18 cellular contexts compared by ENCODE assay signal in the genomic region with DNA sequence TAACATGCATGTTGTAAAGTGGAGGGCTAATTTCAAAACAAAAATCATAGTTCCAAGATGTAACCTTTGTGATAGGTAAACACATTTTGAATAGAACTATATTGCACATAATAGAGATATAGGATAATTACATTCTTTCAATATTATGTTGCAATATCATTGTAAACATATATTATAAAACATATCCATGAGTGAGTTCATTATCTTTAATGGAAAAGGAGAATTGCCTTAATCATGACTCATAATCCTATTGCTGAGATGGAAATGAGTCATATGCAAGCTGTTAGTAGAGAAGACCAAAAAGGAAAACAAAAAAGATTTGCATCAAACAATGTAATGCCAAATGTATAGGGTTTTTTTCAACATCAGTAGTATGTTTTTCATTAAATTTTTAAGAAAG.
DNase-seq lines count a peak whose midpoint lies in the region; ATAC-seq, FAIRE-seq and TF ChIP-seq lines count a peak whose summit lies in the region.
"Had no signal": no experiment of that assay in that cellular context is flagged by ENCODE, and none has a peak within 500 bp of the region (broad histone marks: within the 10 kb centered on the region; RNA-seq: fewer than 3 reads in every experiment).

No MANE protein-coding gene starts in this region.

- no peak for DNase-seq in D721Med (ENCODE audit: insufficient read length, low spot score)
- peak; percentile 41 for DNase-seq in OCI-M1 (lab: John Stamatoyannopoulos, UW)
- peak; percentile 27 for DNase-seq in mammary epithelial cell
- peak; percentile 26 for DNase-seq in foreskin melanocyte
- DNase-seq in NCI-H748 treated with DMSO at 0.1 percent for 48 hours (lab: John Stamatoyannopoulos, UW): no peak
- DNase-seq in ovary: no peak
- no peak for DNase-seq in activated T-cell treated with anti-CD3 and anti-CD28 coated beads for 4 hours
- DNase-seq: activated CD8-positive, alpha-beta T cell treated with anti-CD3 and anti-CD28 coated beads for 36 hours; amniotic stem cell; hypothalamus; KG1; left lung; stimulated activated naive CD8-positive, alpha-beta T cell treated with anti-CD3 and anti-CD28 coated beads, Interleukin-15, amount 100 ng/mL, for 72 hours had no signal

- dilution Hi-C loops in mammary epithelial cell (cut with HindIII; ENCODE audit: low sequenced_read_pairs): no loop called here

- in situ Hi-C loops in mammary epithelial cell (cut with MboI; ENCODE audit: low sequenced_read_pairs in 2 of 2): loop anchor here in 1 of 2 donors (25.0 kb wide), 1 partner anchor 1785 kb away; no protein-coding TSS in a partner anchor

- ATAC-seq in HG03175 (IDR thresholded peaks at IDR 0.05; ENCODE audit: unreplicated experiment): no peak
- ATAC-seq: activated CD8-positive, alpha-beta T cell treated with anti-CD3 and anti-CD28 coated beads for 36 hours; left lung; stimulated activated naive CD8-positive, alpha-beta T cell treated with anti-CD3 and anti-CD28 coated beads, Interleukin-15, amount 100 ng/mL, for 72 hours had no signal

- FAIRE-seq in D721Med (lab: Jason Lieb, UNC): peak; percentile 69
- FAIRE-seq: urothelium cell line had no signal

- TF ChIP-seq EP300 in ovary (IDR thresholded peaks at IDR 0.05): no peak

- H3K4me1 ChIP-seq in mammary epithelial cell (ENCODE audit: insufficient read depth, low read length): peaks cover 5% of the 10 kb centered on the region
- no peaks in the 10 kb centered on the region for H3K4me1 ChIP-seq in ovary (ENCODE audit: insufficient read depth)
- H3K4me1 ChIP-seq: esophagus muscularis mucosa, left lung had no signal

- TF ChIP-seq CTCF in D721Med (IDR thresholded peaks at IDR 0.05; ENCODE audit: insufficient read depth, missing control alignments): no peak
- TF ChIP-seq CTCF in mammary epithelial cell (conservative IDR thresholded peaks at IDR 0.05 in 1 of 2, IDR thresholded peaks at IDR 0.05 in 1 of 2; ENCODE audit: extremely low read depth in 1 of 2, insufficient read depth in 1 of 2, low read depth in 1 of 2, low read length in 2 of 2): no peak
- TF ChIP-seq CTCF in ovary (IDR thresholded peaks at IDR 0.05): no peak

- CTCF ChIA-PET in mammary epithelial cell (lab: Charles Lee; ENCODE audit: low non-redundant PET): no interaction called here

- no peaks in the 10 kb centered on the region for H4K20me1 ChIP-seq in mammary epithelial cell (ENCODE audit: insufficient read depth, low read length)

- no peak overlapping the region for H2AFZ ChIP-seq in mammary epithelial cell (ENCODE audit: low read depth, low read length)

- no peak overlapping the region for H3K9ac ChIP-seq in mammary epithelial cell (ENCODE audit: insufficient read depth, low read length)

- no peaks in the 10 kb centered on the region for H3K36me3 ChIP-seq in mammary epithelial cell (ENCODE audit: insufficient read depth, low read length)
- H3K36me3 ChIP-seq in ovary: no peaks in the 10 kb centered on the region
- H3K36me3 ChIP-seq: esophagus muscularis mucosa, left lung had no signal

- no peaks in the 10 kb centered on the region for H3K79me2 ChIP-seq in mammary epithelial cell (ENCODE audit: insufficient read depth, low read length)

- no TSS peak for BruUV-seq in mammary epithelial cell (replicated peaks; lab: Mats Ljungman, UMichigan)

- TF ChIP-seq POLR2A in ovary (IDR thresholded peaks at IDR 0.05): no peak

- intact Hi-C loops in mammary epithelial cell (cut with micrococcal nuclease): no loop called here
- intact Hi-C loops in ovary (cut with DNase I): no loop called here

- H3K27me3 ChIP-seq in mammary epithelial cell (ENCODE audit: insufficient read depth, low read length): no peaks in the 10 kb centered on the region
- H3K27me3 ChIP-seq in ovary: no peaks in the 10 kb centered on the region
- H3K27me3 ChIP-seq: esophagus muscularis mucosa, left lung had no signal

- H3K4me2 ChIP-seq in mammary epithelial cell (ENCODE audit: insufficient read depth, low read depth, low read length): no peak overlapping the region

- H3K27ac ChIP-seq in mammary epithelial cell (ENCODE audit: insufficient read depth, low read depth, low read length): no peak overlapping the region
- no peak overlapping the region for H3K27ac ChIP-seq in ovary
- H3K27ac ChIP-seq: coronary artery, esophagus muscularis mucosa, left lung, VCaP had no signal

- H3K4me3 ChIP-seq in mammary epithelial cell (replicated peaks in 1 of 3; ENCODE audit: insufficient read depth in 1 of 3, low read depth in 2 of 3, low read length in 3 of 3) (no peak overlapping the region), ovary (no peak overlapping the region)
- H3K4me3 ChIP-seq: coronary artery, esophagus muscularis mucosa, left lung had no signal

- H3K9me3 ChIP-seq in mammary epithelial cell (replicated peaks; ENCODE audit: insufficient read depth, low read length) (no peaks in the 10 kb centered on the region), ovary (no peaks in the 10 kb centered on the region)
- H3K9me3 ChIP-seq: esophagus muscularis mucosa, left lung had no signal

Comparison
In these comparisons a context has a peak if more than half of its experiments do, and no peak if none do; other contexts are left out.
1. DNase-seq: peak in OCI-M1 (single experiment), mammary epithelial cell (single experiment) and foreskin melanocyte (single experiment); none in D721Med (single experiment), NCI-H748 treated with DMSO at 0.1 percent for 48 hours (single experiment), ovary (0 of 5) and activated T-cell treated with anti-CD3 and anti-CD28 coated beads for 4 hours (single experiment).